Comparison of ENCODE assay signal across 25 cellular contexts in the genomic region with DNA sequence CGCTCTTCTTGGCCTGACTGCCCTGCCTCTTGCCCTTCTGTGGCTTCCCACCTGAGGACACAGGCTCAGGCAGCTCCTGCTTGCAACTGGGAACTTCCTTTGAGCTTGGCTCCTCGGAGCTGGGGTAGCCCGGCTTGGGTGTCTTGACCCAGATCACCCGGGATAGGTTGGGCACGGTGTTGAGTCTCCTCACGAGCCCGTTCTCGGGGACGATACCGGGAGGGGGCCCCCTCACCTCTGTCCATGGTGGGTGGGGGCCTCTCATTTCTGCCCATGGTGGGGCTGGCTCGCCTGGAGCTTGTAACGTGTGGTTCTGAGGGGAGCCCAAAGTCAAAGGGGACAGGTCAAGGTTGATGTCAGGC.
"Had no signal": no experiment of that assay in that cellular context is flagged by ENCODE, and none has a peak within 500 bp of the region (broad histone marks: within the 10 kb centered on the region; RNA-seq: fewer than 3 reads in every experiment).

No MANE protein-coding gene starts in this region.

- H3K27me3 ChIP-seq: uterus had no signal

- H3K9me3 ChIP-seq: thoracic aorta, uterus had no signal

- H3K36me3 ChIP-seq: uterus had no signal

- H3K4me1 ChIP-seq: uterus had no signal

- DNase-seq: activated CD4-positive, alpha-beta memory T cell treated with anti-CD3 and anti-CD28 coated beads, Interleukin-2, amount 10 ng/mL, durations not matched to agents 7 days and 5 days; activated CD4-positive, alpha-beta T cell treated with anti-CD3 and anti-CD28 coated beads for 48 hours; activated naive CD4-positive, alpha-beta T cell treated with Interleukin-2 at 50 U/mL for 16 hours; activated T-cell treated with anti-CD3 and anti-CD28 coated beads, Interleukin-2, amount 50 U/mL, for 48 hours; cortex of kidney; effector memory CD8-positive, alpha-beta T cell; immature natural killer cell; retina; stimulated activated CD4-positive, alpha-beta T cell treated with anti-CD3 and anti-CD28 coated beads, Interleukin-12 subunit alpha, Interleukin-12 subunit beta, amount 100 ng/mL, for 4 hours; stimulated activated CD4-positive, alpha-beta T cell treated with anti-CD3 and anti-CD28 coated beads, Interleukin-4, amount 100 ng/mL, for 1 hour; SW 1271; T-helper 9 cell; trophoblast cell; uterus; WERI-Rb-1 had no signal

- H3K4me3 Mint-ChIP-seq: activated CD4-positive, alpha-beta memory T cell treated with anti-CD3 and anti-CD28 coated beads, Interleukin-2, amount 10 ng/mL, durations not matched to agents 7 days and 5 days; activated naive CD8-positive, alpha-beta T cell; effector memory CD8-positive, alpha-beta T cell; immature natural killer cell; nephron; stimulated activated naive CD8-positive, alpha-beta T cell treated with anti-CD3 and anti-CD28 coated beads, Interleukin-15, Interleukin-2, amounts not matched to agents 100 ng/mL and 50 ng/mL, for 24 hours; T-helper 1 cell treated with Interleukin-12 subunit alpha and Interleukin-12 subunit beta and Interleukin-4 antibody, amounts not matched to agents 30 μg/mL and 1 μg/mL, for 36 hours had no signal

- H3K27me3 Mint-ChIP-seq: activated CD4-positive, alpha-beta memory T cell treated with anti-CD3 and anti-CD28 coated beads, Interleukin-2, amount 10 ng/mL, durations not matched to agents 7 days and 5 days; activated naive CD8-positive, alpha-beta T cell; effector memory CD8-positive, alpha-beta T cell; progenitor cell of endocrine pancreas; stimulated activated naive CD8-positive, alpha-beta T cell treated with anti-CD3 and anti-CD28 coated beads, Interleukin-15, Interleukin-2, amounts not matched to agents 100 ng/mL and 50 ng/mL, for 24 hours had no signal

- ATAC-seq: activated CD4-positive, CD25-positive, alpha-beta regulatory T cell treated with anti-CD3 and anti-CD28 coated beads, Interleukin-2, amount 50 U/mL, for 24 hours; effector memory CD8-positive, alpha-beta T cell; left lobe of liver had no signal

- H3K27ac Mint-ChIP-seq: activated CD4-positive, alpha-beta memory T cell treated with anti-CD3 and anti-CD28 coated beads, Interleukin-2, amount 10 ng/mL, durations not matched to agents 7 days and 5 days; activated naive CD8-positive, alpha-beta T cell; nephron; progenitor cell of endocrine pancreas; stimulated activated naive CD8-positive, alpha-beta T cell treated with anti-CD3 and anti-CD28 coated beads, Interleukin-15, Interleukin-2, amounts not matched to agents 100 ng/mL and 50 ng/mL, for 24 hours; T-helper 1 cell treated with Interleukin-12 subunit alpha and Interleukin-12 subunit beta and Interleukin-4 antibody, amounts not matched to agents 30 μg/mL and 1 μg/mL, for 36 hours had no signal

- H3K4me3 ChIP-seq: lung, thoracic aorta, uterus had no signal

- FAIRE-seq: TTC549 had no signal

- H3K36me3 Mint-ChIP-seq: activated naive CD8-positive, alpha-beta T cell had no signal

- H3K27ac ChIP-seq: thoracic aorta, uterus, WERI-Rb-1 had no signal

- H3K9me3 Mint-ChIP-seq: activated CD4-positive, alpha-beta memory T cell treated with anti-CD3 and anti-CD28 coated beads, Interleukin-2, amount 10 ng/mL, durations not matched to agents 7 days and 5 days; effector memory CD8-positive, alpha-beta T cell; immature natural killer cell; nephron; stimulated activated naive CD8-positive, alpha-beta T cell treated with anti-CD3 and anti-CD28 coated beads, Interleukin-15, Interleukin-2, amounts not matched to agents 100 ng/mL and 50 ng/mL, for 24 hours; T-helper 1 cell treated with Interleukin-12 subunit alpha and Interleukin-12 subunit beta and Interleukin-4 antibody, amounts not matched to agents 30 μg/mL and 1 μg/mL, for 36 hours had no signal
